ENCODE assay signal across 25 cellular contexts in genomic region chr15:84046064-84046637, GRCh38.
DNase-seq lines count a peak whose midpoint lies in the region; ATAC-seq, FAIRE-seq and TF ChIP-seq lines count a peak whose summit lies in the region.
"Had no signal": no experiment of that assay in that cellular context is flagged by ENCODE, and none has a peak within 500 bp of the region (broad histone marks: within the 10 kb centered on the region; RNA-seq: fewer than 3 reads in every experiment).

No MANE protein-coding gene starts in this region.

- H3K56ac ChIP-seq in IMR-90 (ENCODE audit: extremely low read depth, insufficient read depth, low read length): no peak overlapping the region

- POLR2A ChIA-PET in A549 (lab: Yijun Ruan, JAX): no interaction called here
- POLR2A ChIA-PET in IMR-90 (lab: Charles Lee; ENCODE audit: unreplicated experiment): no interaction called here
- POLR2A ChIA-PET in K562 (lab: Yijun Ruan, JAX): no interaction called here

- dilution Hi-C loops in IMR-90 (cut with HindIII; ENCODE audit: low sequenced_read_pairs, unreplicated experiment): no loop called here

- H2BK15ac ChIP-seq in IMR-90 (ENCODE audit: low read depth, low read length): no peak overlapping the region

- no peaks in the 10 kb centered on the region for H3K9me1 ChIP-seq in IMR-90 (ENCODE audit: insufficient read depth, low read length)
- H3K9me1 ChIP-seq in K562 (ENCODE audit: control insufficient read depth, insufficient read depth, low read length): no peaks in the 10 kb centered on the region

- H2AFZ ChIP-seq in IMR-90 (replicated peaks; ENCODE audit: low read length, poor library complexity) (no peak overlapping the region), K562 (ENCODE audit: low read depth, low read length) (no peak overlapping the region)

- no peak for ATAC-seq in A549
- no peak for ATAC-seq in IMR-90 (ENCODE audit: low read depth)
- no peak for ATAC-seq in K562
- no peak for ATAC-seq in GM18907 (IDR thresholded peaks at IDR 0.05; ENCODE audit: unreplicated experiment)
- no peak for ATAC-seq in HG02870 (IDR thresholded peaks at IDR 0.05; ENCODE audit: unreplicated experiment)
- ATAC-seq: GM12878 had no signal

- no peak overlapping the region for H3K23ac ChIP-seq in IMR-90 (ENCODE audit: low read depth, low read length)

- H3K79me1 ChIP-seq in IMR-90 (ENCODE audit: low read depth in 1 of 2, low read length in 2 of 2): no peaks in the 10 kb centered on the region

- TF ChIP-seq POLR2A in A549 (IDR thresholded peaks at IDR 0.05; ENCODE audit: low read length): no peak
- TF ChIP-seq POLR2A in IMR-90 (IDR thresholded peaks at IDR 0.05; ENCODE audit: low read depth, low read length): no peak
- no peak for TF ChIP-seq POLR2A in K562 (conservative IDR thresholded peaks at IDR 0.05)

- H3K9me3 ChIP-seq in A549: no peaks in the 10 kb centered on the region
- no peaks in the 10 kb centered on the region for H3K9me3 ChIP-seq in IMR-90 (ENCODE audit: control insufficient read depth, insufficient read depth, low read length)
- H3K9me3 ChIP-seq in K562 (replicated peaks; ENCODE audit: control insufficient read depth, insufficient read depth, low read depth, low read length): no peaks in the 10 kb centered on the region
- H3K9me3 ChIP-seq: BE2C had no signal

- H4K5ac ChIP-seq in IMR-90 (ENCODE audit: low read depth, low read length): no peak overlapping the region

- H4K20me1 ChIP-seq in IMR-90 (ENCODE audit: insufficient read depth, low read length) (no peaks in the 10 kb centered on the region), K562 (replicated peaks; ENCODE audit: control insufficient read depth, insufficient read depth, low read length) (no peaks in the 10 kb centered on the region)
- H4K20me1 ChIP-seq: BLaER1 had no signal

- H2BK120ac ChIP-seq in IMR-90 (ENCODE audit: low read depth, low read length): no peak overlapping the region

- no peak overlapping the region for H3K4me2 ChIP-seq in A549
- no peak overlapping the region for H3K4me2 ChIP-seq in IMR-90 (ENCODE audit: low read depth, low read length)
- no peak overlapping the region for H3K4me2 ChIP-seq in K562 (ENCODE audit: insufficient read depth, low read length)
- H3K4me2 ChIP-seq: BLaER1 had no signal

- BruUV-seq in IMR-90 (replicated peaks; lab: Mats Ljungman, UMichigan) (no TSS peak), K562 (replicated peaks; lab: Mats Ljungman, UMichigan) (no TSS peak)

- no peak for TF ChIP-seq EP300 in A549 (IDR thresholded peaks at IDR 0.05)
- no peak for TF ChIP-seq EP300 in K562 (IDR thresholded peaks at IDR 0.05; ENCODE audit: low read length)

- H3K4me1 ChIP-seq in A549: no peaks in the 10 kb centered on the region
- no peaks in the 10 kb centered on the region for H3K4me1 ChIP-seq in IMR-90 (ENCODE audit: control insufficient read depth, insufficient read depth, low read length)
- no peaks in the 10 kb centered on the region; a peak in 1 of 5 replicates for H3K4me1 ChIP-seq in K562 (replicated peaks in 1 of 2; ENCODE audit: control insufficient read depth in 2 of 2, insufficient read depth in 2 of 2, low read length in 2 of 2)
- H3K4me1 ChIP-seq: BE2C, BLaER1 had no signal

- H3K4me3 ChIP-seq in A549 (no peak overlapping the region), IMR-90 (ENCODE audit: insufficient read depth, low read depth, low read length) (no peak overlapping the region), K562 (no peak overlapping the region)
- H3K4me3 ChIP-seq: BLaER1, GM12878 had no signal

- no peak overlapping the region for H2AK5ac ChIP-seq in IMR-90 (ENCODE audit: low read depth, low read length)

- intact Hi-C loops in IMR-90 (cut with micrococcal nuclease): no loop called here
- intact Hi-C loops in K562 (cut with micrococcal nuclease): no loop called here

- no peak overlapping the region for H4K8ac ChIP-seq in IMR-90 (ENCODE audit: low read depth in 2 of 2, low read length in 2 of 2)

- TF ChIP-seq RAD21 in A549 (conservative IDR thresholded peaks at IDR 0.05 in 1 of 2, IDR thresholded peaks at IDR 0.05 in 1 of 2) (no peak), IMR-90 (IDR thresholded peaks at IDR 0.05; ENCODE audit: low read length) (no peak), K562 (CRISPR knock-in tag; conservative IDR thresholded peaks at IDR 0.05 in 1 of 2, IDR thresholded peaks at IDR 0.05 in 1 of 2) (no peak)

- no peak overlapping the region for H4K91ac ChIP-seq in IMR-90 (ENCODE audit: insufficient read depth, low read depth, low read length)

- CTCF ChIA-PET in A549 (lab: Yijun Ruan, JAX): no interaction called here
- CTCF ChIA-PET in IMR-90 (lab: Yijun Ruan, JAX): no interaction called here
- CTCF ChIA-PET in K562 (lab: Yijun Ruan, JAX; ENCODE audit: low intra/inter-chr PET ratio): no interaction called here

- H3K27me3 ChIP-seq in IMR-90 (ENCODE audit: control insufficient read depth, insufficient read depth, low read length) (no peaks in the 10 kb centered on the region), K562 (ENCODE audit: control insufficient read depth in 2 of 2, insufficient read depth in 2 of 2, low read length in 2 of 2) (no peaks in the 10 kb centered on the region)
- H3K27me3 ChIP-seq: BE2C, BLaER1 had no signal

- no peak overlapping the region for H2BK5ac ChIP-seq in IMR-90 (ENCODE audit: low read depth, low read length, poor library complexity, severe bottlenecking)

- H2AK9ac ChIP-seq in IMR-90 (replicated peaks; ENCODE audit: low read depth, low read length, poor library complexity): no peak overlapping the region

- no peak for TF ChIP-seq CTCF in A549 (IDR thresholded peaks at IDR 0.05)
- no peak for TF ChIP-seq CTCF in IMR-90 (conservative IDR thresholded peaks at IDR 0.05; ENCODE audit: low read depth, low read length)
- no peak for TF ChIP-seq CTCF in K562 (IDR thresholded peaks at IDR 0.05 in 2 of 3, conservative IDR thresholded peaks at IDR 0.05 in 1 of 3; ENCODE audit: insufficient read depth in 2 of 3, low read depth in 1 of 3, low read length in 3 of 3)

- in situ Hi-C loops in IMR-90 (cut with MboI; ENCODE audit: low sequenced_read_pairs): no loop called here
- in situ Hi-C loops in K562 (cut with MboI): no loop called here

- H3K36me3 ChIP-seq in IMR-90 (ENCODE audit: control insufficient read depth, insufficient read depth, low read length) (no peaks in the 10 kb centered on the region), K562 (ENCODE audit: control insufficient read depth, insufficient read depth, low read length) (no peaks in the 10 kb centered on the region)
- H3K36me3 ChIP-seq: BE2C, BLaER1 had no signal

- no peak overlapping the region for H3K18ac ChIP-seq in IMR-90 (ENCODE audit: low read depth, low read length)

- peak; percentile 59 for FAIRE-seq in A549 (lab: Jason Lieb, UNC)
- no peak for FAIRE-seq in K562 (lab: Jason Lieb, UNC)
- FAIRE-seq: GM12878, GM12892, GM18507, GM19239 had no signal

- no peak overlapping the region for H2BK20ac ChIP-seq in IMR-90 (ENCODE audit: low read depth, low read length)

- H3K9ac ChIP-seq in IMR-90 (ENCODE audit: low read depth, low read length) (no peak overlapping the region), K562 (ENCODE audit: insufficient read depth in 1 of 2, low read depth in 2 of 2, low read length in 2 of 2) (no peak overlapping the region)
- H3K9ac ChIP-seq: BLaER1 had no signal

- H3K79me2 ChIP-seq in K562 (ENCODE audit: control insufficient read depth, insufficient read depth, low read length): no peaks in the 10 kb centered on the region

- H3K27ac ChIP-seq in A549 (no peak overlapping the region), IMR-90 (ENCODE audit: insufficient read depth, low read length) (no peak overlapping the region), K562 (ENCODE audit: extremely low read depth, low read depth, low read length) (no peak overlapping the region)
- H3K27ac ChIP-seq: 22Rv1, BLaER1 had no signal

- H3K4ac ChIP-seq in IMR-90 (ENCODE audit: low read depth, low read length): no peak overlapping the region

- no peak overlapping the region for H3K14ac ChIP-seq in IMR-90 (replicated peaks; ENCODE audit: low read depth, low read length)

- 20% methylated on average over 4 of the region's 4 CpGs for WGBS in A549 (ENCODE audit: missing lambda C conversion rate)
- no CpG with 5 or more reads among the region's 4 CpGs for WGBS in IMR-90 (ENCODE audit: extremely low coverage in 2 of 2, insufficient read length in 1 of 2), 2 experiments
- 3% methylated on average over 4 of the region's 4 CpGs for WGBS in K562 (ENCODE audit: insufficient coverage, low coverage, missing lambda C conversion rate)

- DNase-seq in A549 (ENCODE audit: low read depth in 1 of 2, low spot score in 1 of 2) (no peak), IMR-90 (no peak), K562 (ENCODE audit: extremely low read depth in 1 of 4, low spot score in 3 of 4) (no peak)
- DNase-seq: ACHN; BE2C; C1 segment of cervical spinal cord; CD4-positive, alpha-beta memory T cell; CD4-positive, CD25-positive, alpha-beta regulatory T cell; CD8-positive, alpha-beta memory T cell; COR-L47; DMS 273 treated with DMSO at 0.1 percent for 48 hours; DMS153; DMS53; DMS79; DND-41; EL; GDM1 had no signal

TF ChIP-seq in A549, 52 proteins besides CTCF, POLR2A, EP300 and RAD21:
- TF ChIP-seq CEBPB (IDR thresholded peaks at IDR 0.05) (peak in 1 of 2 experiments; percentile 45; a peak in 2 of 4 replicates), NR3C1 (IDR thresholded peaks at IDR 0.05) (no peak)
TF ChIP-seq in A549: peak in this region for 1.

TF ChIP-seq in IMR-90, 13 proteins besides CTCF, POLR2A, EP300 and RAD21:
- TF ChIP-seq USF2 (IDR thresholded peaks at IDR 0.05; ENCODE audit: low read depth, low read length) (no peak), CEBPB (IDR thresholded peaks at IDR 0.05; ENCODE audit: low read depth, low read length) (0 out of 2 replicates have a peak, but pooled peaks have one; percentile 1)

TF ChIP-seq in K562, 482 proteins besides CTCF, POLR2A, EP300 and RAD21:
- TF ChIP-seq NR0B1 (IDR thresholded peaks at IDR 0.05; ENCODE audit: partially characterized antibody) (no peak), TRIM24 (IDR thresholded peaks at IDR 0.05) (peak in 1 of 2 experiments; percentile 58; a peak in 2 of 4 replicates), CEBPB (tag; IDR thresholded peaks at IDR 0.05) (peak; percentile 62), HNRNPLL (IDR thresholded peaks at IDR 0.05; ENCODE audit: low read depth, low read length, poor library complexity, severe bottlenecking) (no peak), CEBPG (CRISPR knock-in tag; IDR thresholded peaks at IDR 0.05) (no peak), CEBPG (tag; conservative IDR thresholded peaks at IDR 0.05 in 1 of 2, IDR thresholded peaks at IDR 0.05 in 1 of 2) (peak; percentile 40 to 54; a peak in 1 of 4 replicates)
